12 cellular contexts compared by ENCODE assay signal in the genomic region with DNA sequence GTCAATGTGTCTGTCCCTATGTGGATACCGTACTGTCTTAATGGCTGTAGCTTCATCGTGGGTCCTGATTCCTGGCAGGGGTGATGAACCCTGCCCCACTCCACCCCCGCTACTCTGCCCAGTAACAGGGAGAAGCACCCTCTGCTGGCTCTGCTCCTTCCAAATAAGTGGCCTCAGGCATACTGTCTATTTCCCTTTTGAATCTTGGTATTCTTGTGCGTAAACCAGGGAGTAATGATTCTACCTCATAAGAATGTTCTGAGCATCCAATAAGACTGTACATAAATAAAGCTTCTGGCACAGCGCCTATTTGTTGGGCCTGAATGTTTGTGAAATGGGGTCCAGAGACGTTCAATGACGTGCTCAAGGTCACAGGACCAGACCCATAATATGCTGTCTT. TPM values are rescaled to one million over a fixed set of nuclear protein-coding genes. Genes with fewer than 3 reads are reported as not detected.
A peak's percentile ranks its signal among the peaks of the same experiment; 100 is the strongest.
DNase-seq lines count a peak whose midpoint lies in the region; ATAC-seq, FAIRE-seq and TF ChIP-seq lines count a peak whose summit lies in the region.
"Had no signal": no experiment of that assay in that cellular context is flagged by ENCODE, and none has a peak within 500 bp of the region (broad histone marks: within the 10 kb centered on the region; RNA-seq: fewer than 3 reads in every experiment).

No MANE protein-coding gene starts in this region.

- TF ChIP-seq CTCF in astrocyte (IDR thresholded peaks at IDR 0.05; ENCODE audit: insufficient read depth, low read depth, low read length), result no peak

- H3K36me3 Mint-ChIP-seq in astrocyte (ENCODE audit: low read depth, unreplicated experiment), result no peaks in the 10 kb centered on the region
- H3K36me3 Mint-ChIP-seq in T-helper 2 cell treated with Interferon-gamma antibody and Interleukin-4, amounts not matched to agents 5 μg/mL and 100 μg/mL, for 36 hours (ENCODE audit: low read depth), result no peaks in the 10 kb centered on the region

- H3K4me3 ChIP-seq in astrocyte (ENCODE audit: insufficient read depth, low read depth, low read length) (no peak overlapping the region), rectal smooth muscle tissue (ENCODE audit: low read length) (no peak overlapping the region)

- peak overlapping the region; percentile 29 for H3K9ac ChIP-seq in astrocyte (ENCODE audit: low read length)
- H3K9ac ChIP-seq in rectal smooth muscle tissue (ENCODE audit: low read length), result no peak overlapping the region

- H3K4me1 ChIP-seq in astrocyte (ENCODE audit: insufficient read depth, low read length), result peaks cover 15% of the 10 kb centered on the region
- H3K4me1 ChIP-seq in rectal smooth muscle tissue (ENCODE audit: control insufficient read depth, insufficient read depth, low read length), result peaks cover 22% of the 10 kb centered on the region

- H3K4me2 ChIP-seq in astrocyte (ENCODE audit: low read length), result peak overlapping the region; percentile 32

- no peaks in the 10 kb centered on the region for H3K27me3 Mint-ChIP-seq in astrocyte (ENCODE audit: low read depth, unreplicated experiment)
- peaks cover 22% of the 10 kb centered on the region for H3K27me3 Mint-ChIP-seq in T-helper 2 cell treated with Interferon-gamma antibody and Interleukin-4, amounts not matched to agents 5 μg/mL and 100 μg/mL, for 36 hours (ENCODE audit: low read depth)

- H3K79me2 ChIP-seq in astrocyte (ENCODE audit: insufficient read depth, low read length), result no peaks in the 10 kb centered on the region

- H3K27me3 ChIP-seq in astrocyte (ENCODE audit: insufficient read depth, low read length) (no peaks in the 10 kb centered on the region), rectal smooth muscle tissue (ENCODE audit: control insufficient read depth, insufficient read depth, low read length) (no peaks in the 10 kb centered on the region)

- no peaks in the 10 kb centered on the region for H4K20me1 ChIP-seq in astrocyte (ENCODE audit: insufficient read depth, low read length)

- H3K27ac ChIP-seq in astrocyte (ENCODE audit: low read depth, low read length) (peak overlapping the region; percentile 44), rectal smooth muscle tissue (ENCODE audit: low read depth, low read length) (peak overlapping the region; percentile 98)

- no peaks in the 10 kb centered on the region for H3K9me3 ChIP-seq in astrocyte (ENCODE audit: insufficient read depth, low read depth, low read length)

- peak overlapping the region; percentile 73 for H3K27ac Mint-ChIP-seq in astrocyte (ENCODE audit: unreplicated experiment)
- H3K27ac Mint-ChIP-seq in T-helper 2 cell treated with Interferon-gamma antibody and Interleukin-4, amounts not matched to agents 5 μg/mL and 100 μg/mL, for 36 hours, result no peak overlapping the region
- H3K27ac Mint-ChIP-seq: activated CD4-positive, alpha-beta memory T cell treated with anti-CD3 and anti-CD28 coated beads, Interleukin-2, amount 10 ng/mL, durations not matched to agents 7 days and 5 days had no signal

- H3K4me3 Mint-ChIP-seq in astrocyte (ENCODE audit: unreplicated experiment), result no peak overlapping the region
- H3K4me3 Mint-ChIP-seq in T-helper 2 cell treated with Interferon-gamma antibody and Interleukin-4, amounts not matched to agents 5 μg/mL and 100 μg/mL, for 36 hours, result no peak overlapping the region
- H3K4me3 Mint-ChIP-seq: activated CD4-positive, alpha-beta memory T cell treated with anti-CD3 and anti-CD28 coated beads, Interleukin-2, amount 10 ng/mL, durations not matched to agents 7 days and 5 days had no signal

- no peaks in the 10 kb centered on the region for H3K36me3 ChIP-seq in astrocyte (ENCODE audit: insufficient read depth, low read length)
- no peaks in the 10 kb centered on the region for H3K36me3 ChIP-seq in rectal smooth muscle tissue (ENCODE audit: control insufficient read depth, insufficient read depth, low read length)

- H2AFZ ChIP-seq in astrocyte (ENCODE audit: low read depth, low read length), result no peak overlapping the region

- DNase-seq in Daoy (ENCODE audit: low read depth) (peak; percentile 41), astrocyte (ENCODE audit: low read depth) (peak; percentile 90), glomerular visceral epithelial cell (ENCODE audit: extremely low spot score) (peak; percentile 38), DMS53 treated with DMSO at 0.1 percent for 48 hours (lab: John Stamatoyannopoulos, UW; ENCODE audit: unreplicated experiment) (no peak)
- DNase-seq in T-helper 2 cell treated with Interferon-gamma antibody and Interleukin-4, amounts not matched to agents 5 μg/mL and 100 μg/mL, for 36 hours (ENCODE audit: low spot score), result no peak
- DNase-seq: activated CD4-positive, alpha-beta memory T cell treated with anti-CD3 and anti-CD28 coated beads, Interleukin-2, amount 10 ng/mL, durations not matched to agents 7 days and 5 days; cerebellar nuclear complex; NCI-H187 had no signal

- no peak for FAIRE-seq in astrocyte (lab: Jason Lieb, UNC)
- FAIRE-seq: islet of Langerhans had no signal

- H3K9me3 Mint-ChIP-seq in astrocyte (ENCODE audit: unreplicated experiment), result peaks cover 2% of the 10 kb centered on the region
- no peaks in the 10 kb centered on the region for H3K9me3 Mint-ChIP-seq in T-helper 2 cell treated with Interferon-gamma antibody and Interleukin-4, amounts not matched to agents 5 μg/mL and 100 μg/mL, for 36 hours
- H3K9me3 Mint-ChIP-seq: activated CD4-positive, alpha-beta memory T cell treated with anti-CD3 and anti-CD28 coated beads, Interleukin-2, amount 10 ng/mL, durations not matched to agents 7 days and 5 days had no signal

- peaks cover 3% of the 10 kb centered on the region for H3K4me1 Mint-ChIP-seq in astrocyte (ENCODE audit: low read depth, unreplicated experiment)
- peaks cover 7% of the 10 kb centered on the region for H3K4me1 Mint-ChIP-seq in T-helper 2 cell treated with Interferon-gamma antibody and Interleukin-4, amounts not matched to agents 5 μg/mL and 100 μg/mL, for 36 hours (ENCODE audit: low read depth)

- ATAC-seq in GM18517 (IDR thresholded peaks at IDR 0.05; ENCODE audit: unreplicated experiment), result no peak
- ATAC-seq in GM18861 (IDR thresholded peaks at IDR 0.05; ENCODE audit: unreplicated experiment), result no peak

RNA-seq across cellular contexts. Expression of gene CTPS1, which starts 35.2 kb away (rescaled TPM):
- total RNA-seq in Daoy (2014; rRNA removed; shearing (Covaris generic)), result 60.7 and 71.6 TPM in 2 replicates
- 80.4 and 91.4 TPM in 2 replicates for total RNA-seq in astrocyte

Comparison
In these comparisons a context has a peak if more than half of its experiments do, and no peak if none do; other contexts are left out.
1. DNase-seq: peak in Daoy (single experiment), astrocyte (single experiment) and glomerular visceral epithelial cell (single experiment); none in DMS53 treated with DMSO at 0.1 percent for 48 hours (single experiment) and T-helper 2 cell treated with Interferon-gamma antibody and Interleukin-4, amounts not matched to agents 5 μg/mL and 100 μg/mL, for 36 hours (single experiment).